ENCODE assay signal across 29 cellular contexts in the genomic region with DNA sequence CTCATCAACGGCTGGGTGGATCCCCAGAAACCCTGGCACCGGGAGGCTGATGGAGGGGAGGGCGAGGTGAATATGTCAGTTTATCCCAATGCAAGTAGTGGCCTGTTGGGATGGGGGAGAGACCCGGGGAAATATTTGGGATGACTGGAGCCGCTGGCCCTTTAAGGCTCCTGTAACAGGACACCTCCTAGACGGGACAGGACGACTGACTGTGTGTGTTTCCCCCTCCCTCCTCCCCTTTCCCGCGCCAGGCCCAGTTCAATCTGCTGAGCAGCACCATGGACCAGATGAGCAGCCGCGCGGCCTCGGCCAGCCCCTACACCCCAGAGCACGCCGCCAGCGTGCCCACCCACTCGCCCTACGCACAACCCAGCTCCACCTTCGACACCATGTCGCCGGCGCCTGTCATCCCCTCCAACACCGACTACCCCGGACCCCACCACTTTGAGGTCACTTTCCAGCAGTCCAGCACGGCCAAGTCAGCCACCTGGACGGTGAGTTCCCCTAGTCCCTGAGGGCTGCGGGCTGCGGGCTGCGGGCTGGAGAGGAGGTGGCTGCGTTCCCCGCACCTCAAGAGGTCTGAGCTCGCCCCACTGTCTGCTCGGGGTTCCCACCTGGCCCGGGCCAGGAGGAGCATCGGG. TPM values are rescaled to one million over a fixed set of nuclear protein-coding genes. Genes with fewer than 3 reads are reported as not detected.
A peak's percentile ranks its signal among the peaks of the same experiment; 100 is the strongest.
DNase-seq lines count a peak whose midpoint lies in the region; TF ChIP-seq lines count a peak whose summit lies in the region.
"Had no signal": no experiment of that assay in that cellular context is flagged by ENCODE, and none has a peak within 500 bp of the region (broad histone marks: within the 10 kb centered on the region; RNA-seq: fewer than 3 reads in every experiment).

No MANE protein-coding gene starts in this region.

- no peak for TF ChIP-seq CTCF in prostate gland (IDR thresholded peaks at IDR 0.05)

- intact Hi-C loops in prostate gland (cut with DNase I), result no loop called here

- H3K9ac ChIP-seq in HUES48 (ENCODE audit: low read depth, low read length) (no peak overlapping the region), iPS-18a (ENCODE audit: low read length) (no peak overlapping the region), Karpas-422 (ENCODE audit: low read length) (no peak overlapping the region)
- H3K9ac ChIP-seq: parathyroid adenoma had no signal

- H3K4me3 ChIP-seq in HUES48 (ENCODE audit: low read depth, low read length) (0 out of 2 replicates have a peak overlapping the region, but pooled peaks have one; percentile 2), iPS-18a (ENCODE audit: low read length) (peak overlapping the region; percentile 40), prostate gland (peak overlapping the region; percentile 12 to 15), Karpas-422 (ENCODE audit: low read length) (no peak overlapping the region)
- H3K4me3 ChIP-seq: HAP-1 had no signal

- no peaks in the 10 kb centered on the region for H3K9me2 ChIP-seq in Karpas-422 (replicated peaks; ENCODE audit: insufficient read depth, low read length)

- no peaks in the 10 kb centered on the region for H3K9me3 ChIP-seq in HUES48 (ENCODE audit: control insufficient read depth, insufficient read depth, low read length)
- no peaks in the 10 kb centered on the region for H3K9me3 ChIP-seq in iPS-18a (ENCODE audit: control insufficient read depth, low read depth, low read length)
- H3K9me3 ChIP-seq in prostate gland, result no peaks in the 10 kb centered on the region
- H3K9me3 ChIP-seq in Karpas-422 (ENCODE audit: low read length), result no peaks in the 10 kb centered on the region
- H3K9me3 ChIP-seq: HAP-1 had no signal

- no peak for TF ChIP-seq POLR2A in prostate gland (IDR thresholded peaks at IDR 0.05)

- no peak overlapping the region for H3K4me3 Mint-ChIP-seq in immature natural killer cell
- H3K4me3 Mint-ChIP-seq: activated naive CD4-positive, alpha-beta T cell treated with anti-CD3 and anti-CD28 coated beads, Interleukin-2, amount 10 ng/mL, durations not matched to agents 7 days and 5 days; activated T-cell treated with anti-CD3 and anti-CD28 coated beads, Interleukin-2, amount 50 U/mL, for 72 hours; central memory CD8-positive, alpha-beta T cell; naive thymus-derived CD4-positive, alpha-beta T cell had no signal

- peaks cover 3 to 6% of the 10 kb centered on the region in 2 donors for H3K4me1 Mint-ChIP-seq in immature natural killer cell

- DNase-seq in T47D (ENCODE audit: low read depth in 1 of 2, low spot score in 1 of 2) (peak; percentile 64 to 82), prostate gland (ENCODE audit: low spot score) (peak; percentile 62), immature natural killer cell (no peak), NCI-H226 (no peak), superior temporal gyrus (ENCODE audit: extremely low spot score) (no peak), Karpas-422 (no peak)
- DNase-seq: activated CD4-positive, alpha-beta T cell treated with anti-CD3 and anti-CD28 coated beads for 4 hours; activated naive CD4-positive, alpha-beta T cell treated with anti-CD3 and anti-CD28 coated beads, Interleukin-2, amount 10 ng/mL, durations not matched to agents 7 days and 5 days; activated T-cell treated with anti-CD3 and anti-CD28 coated beads, Interleukin-2, amount 50 U/mL, for 72 hours; aorta; C1 segment of cervical spinal cord; hypothalamus; left colon; naive thymus-derived CD4-positive, alpha-beta T cell; NCI-H1092 treated with DMSO at 0.1 percent for 48 hours; NCI-H1930; NCI-H2227 treated with DMSO at 0.1 percent for 48 hours; NCI-H82; SIG-M5; stimulated activated CD8-positive, alpha-beta memory T cell treated with anti-CD3 and anti-CD28 coated beads, Interleukin-4, amount 100 ng/mL, for 48 hours had no signal

- H3K27ac Mint-ChIP-seq in immature natural killer cell, result no peak overlapping the region
- H3K27ac Mint-ChIP-seq: activated naive CD4-positive, alpha-beta T cell treated with anti-CD3 and anti-CD28 coated beads, Interleukin-2, amount 10 ng/mL, durations not matched to agents 7 days and 5 days; activated T-cell treated with anti-CD3 and anti-CD28 coated beads, Interleukin-2, amount 50 U/mL, for 72 hours; naive thymus-derived CD4-positive, alpha-beta T cell had no signal

- H4K20me1 ChIP-seq in Karpas-422 (ENCODE audit: insufficient read depth, low read depth, low read length), result no peaks in the 10 kb centered on the region; the same call in 1 of the 2 replicates

- in situ Hi-C loops in T47D (cut with HindIII; ENCODE audit: low pct_unique_long_range_greater_than_20kb, low sequenced_read_pairs), result no loop called here

- H3K27me3 Mint-ChIP-seq in immature natural killer cell (ENCODE audit: low read depth in 3 of 3), result peaks cover 0 to 9% (median 0%) of the 10 kb centered on the region in 3 donors

- H2AFZ ChIP-seq in Karpas-422 (ENCODE audit: low read length), result no peak overlapping the region
- H2AFZ ChIP-seq: parathyroid adenoma had no signal

- no peak overlapping the region for H3K27ac ChIP-seq in HUES48 (ENCODE audit: low read depth, low read length)
- H3K27ac ChIP-seq in iPS-18a (ENCODE audit: low read length), result no peak overlapping the region
- peak overlapping the region; percentile 10 to 31 for H3K27ac ChIP-seq in prostate gland
- no peak overlapping the region for H3K27ac ChIP-seq in Karpas-422 (ENCODE audit: low read length)
- H3K27ac ChIP-seq: parathyroid adenoma had no signal

- peaks cover 15% of the 10 kb centered on the region; the same call in 1 of the 2 replicates for H3K4me1 ChIP-seq in HUES48 (ENCODE audit: control insufficient read depth, insufficient read depth, low read length)
- H3K4me1 ChIP-seq in iPS-18a (ENCODE audit: control insufficient read depth, low read depth, low read length), result peaks cover 20% of the 10 kb centered on the region
- H3K4me1 ChIP-seq in prostate gland (replicated peaks), result peaks cover 4% of the 10 kb centered on the region
- H3K4me1 ChIP-seq in Karpas-422 (ENCODE audit: low read length), result no peaks in the 10 kb centered on the region
- H3K4me1 ChIP-seq: HAP-1, parathyroid adenoma had no signal

- 28% methylated on average over 33 of the region's 35 CpGs for WGBS in prostate gland

- H3K36me3 ChIP-seq in HUES48 (ENCODE audit: control insufficient read depth, insufficient read depth, low read length) (no peaks in the 10 kb centered on the region), iPS-18a (ENCODE audit: control insufficient read depth, low read depth, low read length) (no peaks in the 10 kb centered on the region), prostate gland (no peaks in the 10 kb centered on the region), Karpas-422 (ENCODE audit: insufficient read depth, low read length) (no peaks in the 10 kb centered on the region)
- H3K36me3 ChIP-seq: HAP-1 had no signal

- no peaks in the 10 kb centered on the region for H3K36me3 Mint-ChIP-seq in immature natural killer cell
- H3K36me3 Mint-ChIP-seq: activated naive CD4-positive, alpha-beta T cell treated with anti-CD3 and anti-CD28 coated beads, Interleukin-2, amount 10 ng/mL, durations not matched to agents 7 days and 5 days; naive thymus-derived CD4-positive, alpha-beta T cell had no signal

- no peaks in the 10 kb centered on the region for H3K9me3 Mint-ChIP-seq in immature natural killer cell
- H3K9me3 Mint-ChIP-seq: activated naive CD4-positive, alpha-beta T cell treated with anti-CD3 and anti-CD28 coated beads, Interleukin-2, amount 10 ng/mL, durations not matched to agents 7 days and 5 days; activated T-cell treated with anti-CD3 and anti-CD28 coated beads, Interleukin-2, amount 50 U/mL, for 72 hours; central memory CD8-positive, alpha-beta T cell; naive thymus-derived CD4-positive, alpha-beta T cell had no signal

- H3K4me2 ChIP-seq in Karpas-422 (ENCODE audit: low read depth, low read length, poor library complexity, severe bottlenecking), result no peak overlapping the region

- peaks cover 3% of the 10 kb centered on the region; the same call in 1 of the 2 replicates for H3K27me3 ChIP-seq in HUES48 (ENCODE audit: control insufficient read depth, insufficient read depth, low read length)
- H3K27me3 ChIP-seq in iPS-18a (ENCODE audit: control insufficient read depth, insufficient read depth, low read length), result peaks cover 20% of the 10 kb centered on the region
- peaks cover 3% of the 10 kb centered on the region for H3K27me3 ChIP-seq in prostate gland (replicated peaks; ENCODE audit: insufficient read depth)
- H3K27me3 ChIP-seq in Karpas-422 (ENCODE audit: low read length), result no peaks in the 10 kb centered on the region

- no peaks in the 10 kb centered on the region for H3K79me2 ChIP-seq in Karpas-422 (ENCODE audit: low read length)
- H3K79me2 ChIP-seq: parathyroid adenoma had no signal

RNA-seq across cellular contexts. Expression of a gene that starts 44.8 kb away (rescaled TPM):
- under 1 TPM in 1 of 2 donors, not detected in 1; 0.97 TPM for total RNA-seq in prostate gland
- polyA plus RNA-seq in immature natural killer cell, result not detected
- not detected in 2 replicates for total RNA-seq in Karpas-422 (2014; rRNA removed; shearing (Covaris generic); ENCODE audit: low replicate concordance)
- total RNA-seq: activated T-cell treated with anti-CD3 and anti-CD28 coated beads, Interleukin-2, amount 50 U/mL, for 72 hours; aorta; dermis microvascular lymphatic vessel endothelial cell; left colon; mesenteric fat pad; naive thymus-derived CD4-positive, alpha-beta T cell; sciatic nerve had no signal
- polyA plus RNA-seq: AG04450; aorta; naive thymus-derived CD4-positive, alpha-beta T cell had no signal

RNA-seq across cellular contexts. Expression of a gene that starts 55.1 kb away (rescaled TPM):
- 10 to 100 TPM in 1 of 2 donors, 1 to 10 TPM in 1; 5.1 to 15.1 TPM for total RNA-seq in prostate gland
- not detected for polyA plus RNA-seq in immature natural killer cell
- total RNA-seq in Karpas-422 (2014; rRNA removed; shearing (Covaris generic); ENCODE audit: low replicate concordance), result 0.52 and 0.94 TPM in 2 replicates
- total RNA-seq: dermis microvascular lymphatic vessel endothelial cell, mesenteric fat pad, sciatic nerve had no signal
- polyA plus RNA-seq: AG04450 had no signal

RNA-seq across cellular contexts. Expression of a gene that starts 57.5 kb away (rescaled TPM):
- 10 to 100 TPM; 22.3 to 39.5 TPM for total RNA-seq in prostate gland
- 10 to 100 TPM; 19.9 to 26.8 (median 21.1) TPM for polyA plus RNA-seq in immature natural killer cell
- total RNA-seq in Karpas-422 (2014; rRNA removed; shearing (Covaris generic); ENCODE audit: low replicate concordance), result 37.2 and 46.7 TPM in 2 replicates

Comparison
In these comparisons a context has a peak if more than half of its experiments do, and no peak if none do; other contexts are left out.
1. H3K27ac ChIP-seq: peak in prostate gland (2 of 2); none in HUES48 (single experiment), iPS-18a (single experiment) and Karpas-422 (single experiment).
2. DNase-seq: peak in T47D (2 of 2) and prostate gland (single experiment); none in immature natural killer cell (0 of 3), NCI-H226 (single experiment), superior temporal gyrus (single experiment) and Karpas-422 (single experiment).